ENCODE assay signal across 25 cellular contexts in genomic region chr18:62669225-62669624, GRCh38.
"Had no signal": no experiment of that assay in that cellular context is flagged by ENCODE, and none has a peak within 500 bp of the region (broad histone marks: within the 10 kb centered on the region; RNA-seq: fewer than 3 reads in every experiment).

No MANE protein-coding gene starts in this region.

- DNase-seq: activated CD4-positive, alpha-beta memory T cell treated with anti-CD3 and anti-CD28 coated beads, Interleukin-2, amount 10 ng/mL, durations not matched to agents 7 days and 5 days; activated CD4-positive, alpha-beta T cell treated with anti-CD3 and anti-CD28 coated beads for 4 hours; activated gamma-delta T cell; activated naive CD4-positive, alpha-beta T cell treated with Interleukin-2 at 50 U/mL for 16 hours; activated T-cell treated with anti-CD3 and anti-CD28 coated beads, Interleukin-2, amount 50 U/mL, for 24 hours; anterior cingulate cortex; caudate nucleus; cerebellar nuclear complex; Karpas-422; KBM-7; NCI-H1105 treated with DMSO at 0.1 percent for 48 hours; NCI-H1436; NCI-H1694; NCI-H1930; NCI-H2081 treated with DMSO at 0.1 percent for 48 hours; NCI-H226; NCI-H446 treated with DMSO at 0.1 percent for 48 hours; NCI-H524; SHP77; SJCRH30; T1000; WERI-Rb-1 had no signal

- H3K27ac Mint-ChIP-seq: activated CD4-positive, alpha-beta memory T cell treated with anti-CD3 and anti-CD28 coated beads, Interleukin-2, amount 10 ng/mL, durations not matched to agents 7 days and 5 days; activated naive CD4-positive, alpha-beta T cell treated with anti-CD3 and anti-CD28 coated beads, Interleukin-2, amount 50 U/mL, for 24 hours; brain had no signal

- H3K4me1 Mint-ChIP-seq: brain had no signal

- H3K4me3 Mint-ChIP-seq: activated CD4-positive, alpha-beta memory T cell treated with anti-CD3 and anti-CD28 coated beads, Interleukin-2, amount 10 ng/mL, durations not matched to agents 7 days and 5 days; activated naive CD4-positive, alpha-beta T cell treated with anti-CD3 and anti-CD28 coated beads, Interleukin-2, amount 50 U/mL, for 24 hours; activated T-cell treated with anti-CD3 and anti-CD28 coated beads, Interleukin-2, amount 50 U/mL, for 24 hours; brain had no signal

- H3K27me3 Mint-ChIP-seq: activated naive CD4-positive, alpha-beta T cell treated with anti-CD3 and anti-CD28 coated beads, Interleukin-2, amount 50 U/mL, for 24 hours; activated T-cell treated with anti-CD3 and anti-CD28 coated beads, Interleukin-2, amount 50 U/mL, for 24 hours; brain had no signal

- ATAC-seq: Panc1 had no signal

- H3K36me3 Mint-ChIP-seq: activated naive CD4-positive, alpha-beta T cell treated with anti-CD3 and anti-CD28 coated beads, Interleukin-2, amount 50 U/mL, for 24 hours had no signal
